26 cellular contexts compared by ENCODE assay signal in genomic region chr10:49650724-49651034, GRCh38. TPM values are rescaled to one million over a fixed set of nuclear protein-coding genes. Genes with fewer than 3 reads are reported as not detected.
DNase-seq lines count a peak whose midpoint lies in the region; ATAC-seq and TF ChIP-seq lines count a peak whose summit lies in the region.
"Had no signal": no experiment of that assay in that cellular context is flagged by ENCODE, and none has a peak within 500 bp of the region (broad histone marks: within the 10 kb centered on the region; RNA-seq: fewer than 3 reads in every experiment).

No MANE protein-coding gene starts in this region.

- H2BK20ac ChIP-seq in H9 (ENCODE audit: low read depth, low read length, poor library complexity, severe bottlenecking), result no peak overlapping the region

- WGBS in H9 (ENCODE audit: extremely low coverage, insufficient read length, low lambda C conversion rate), result no CpG with 5 or more reads among the region's 1 CpG

- H4K5ac ChIP-seq in H9 (ENCODE audit: insufficient read length, low read depth, low read length), result no peak overlapping the region

- no peaks in the 10 kb centered on the region for H3K4me1 ChIP-seq in H9 (ENCODE audit: insufficient read depth, low read length)
- H3K4me1 ChIP-seq: BE2C had no signal

- POLR2A ChIA-PET in activated naive CD8-positive, alpha-beta T cell treated with anti-CD3 and anti-CD28 coated beads, Interleukin-2, amount 10 ng/mL, durations not matched to agents 7 days and 5 days (lab: Charles Lee), result no interaction called here

- H3K4me1 Mint-ChIP-seq in activated naive CD8-positive, alpha-beta T cell treated with anti-CD3 and anti-CD28 coated beads, Interleukin-2, amount 10 ng/mL, durations not matched to agents 7 days and 5 days, result peaks cover 24% of the 10 kb centered on the region
- H3K4me1 Mint-ChIP-seq in activated naive CD8-positive, alpha-beta T cell treated with anti-CD3 and anti-CD28 coated beads for 36 hours, result peaks cover 12% of the 10 kb centered on the region
- H3K4me1 Mint-ChIP-seq in H9, result peaks cover 9 to 13% of the 10 kb centered on the region in 2 experiments
- peaks cover 34% of the 10 kb centered on the region for H3K4me1 Mint-ChIP-seq in endothelial cell (ENCODE audit: unreplicated experiment)
- peaks cover 16% of the 10 kb centered on the region for H3K4me1 Mint-ChIP-seq in stimulated activated memory B cell treated with anti-CD40 and anti-IgM and Interleukin-4, amounts not matched to agents 10 μg/mL and 1 μg/mL and 100 μg/mL, for 72 hours

- no peaks in the 10 kb centered on the region; the same call in 1 of the 2 replicates for H3K27me3 ChIP-seq in H9 (ENCODE audit: insufficient read depth, low read length)
- H3K27me3 ChIP-seq: BE2C had no signal

- H3K14ac ChIP-seq in H9 (ENCODE audit: insufficient read depth, low read length), result no peak overlapping the region; the same call in 1 of the 2 replicates

- H3K27ac Mint-ChIP-seq in activated naive CD8-positive, alpha-beta T cell treated with anti-CD3 and anti-CD28 coated beads, Interleukin-2, amount 10 ng/mL, durations not matched to agents 7 days and 5 days, result peak overlapping the region; percentile 35
- H3K27ac Mint-ChIP-seq in activated naive CD8-positive, alpha-beta T cell treated with anti-CD3 and anti-CD28 coated beads for 36 hours, result no peak overlapping the region
- H3K27ac Mint-ChIP-seq in H9 (no peak overlapping the region), endothelial cell (ENCODE audit: unreplicated experiment) (no peak overlapping the region)
- H3K27ac Mint-ChIP-seq in stimulated activated memory B cell treated with anti-CD40 and anti-IgM and Interleukin-4, amounts not matched to agents 10 μg/mL and 1 μg/mL and 100 μg/mL, for 72 hours, result peak overlapping the region; percentile 10
- H3K27ac Mint-ChIP-seq: CD4-positive, alpha-beta T cell had no signal

- ATAC-seq in activated naive CD8-positive, alpha-beta T cell treated with anti-CD3 and anti-CD28 coated beads, Interleukin-2, amount 10 ng/mL, durations not matched to agents 7 days and 5 days (ENCODE audit: low read depth), result no peak
- no peak for ATAC-seq in stimulated activated memory B cell treated with anti-CD40 and anti-IgM and Interleukin-4, amounts not matched to agents 10 μg/mL and 1 μg/mL and 100 μg/mL, for 72 hours
- ATAC-seq in left colon (no peak), HG02763 (IDR thresholded peaks at IDR 0.05; ENCODE audit: unreplicated experiment) (no peak)

- H3K9ac ChIP-seq in H9 (ENCODE audit: extremely low read depth, insufficient read length, low read length), result no peak overlapping the region

- H3K56ac ChIP-seq in H9 (ENCODE audit: insufficient read length, low read depth, low read length), result no peak overlapping the region

- H3K23ac ChIP-seq in H9 (ENCODE audit: insufficient read length, low read depth, low read length), result no peak overlapping the region

- H2BK120ac ChIP-seq in H9 (ENCODE audit: low read depth, low read length, poor library complexity, severe bottlenecking), result no peak overlapping the region

- H3K4me3 Mint-ChIP-seq in activated naive CD8-positive, alpha-beta T cell treated with anti-CD3 and anti-CD28 coated beads, Interleukin-2, amount 10 ng/mL, durations not matched to agents 7 days and 5 days, result no peak overlapping the region
- no peak overlapping the region for H3K4me3 Mint-ChIP-seq in activated naive CD8-positive, alpha-beta T cell treated with anti-CD3 and anti-CD28 coated beads for 36 hours
- H3K4me3 Mint-ChIP-seq in H9 (no peak overlapping the region), endothelial cell (ENCODE audit: unreplicated experiment) (peak overlapping the region; percentile 67)
- H3K4me3 Mint-ChIP-seq in stimulated activated memory B cell treated with anti-CD40 and anti-IgM and Interleukin-4, amounts not matched to agents 10 μg/mL and 1 μg/mL and 100 μg/mL, for 72 hours, result no peak overlapping the region
- H3K4me3 Mint-ChIP-seq: CD4-positive, alpha-beta T cell had no signal

- H4K91ac ChIP-seq in H9 (ENCODE audit: insufficient read length, low read depth, low read length), result no peak overlapping the region

- peaks cover 15% of the 10 kb centered on the region for H3K27me3 Mint-ChIP-seq in activated naive CD8-positive, alpha-beta T cell treated with anti-CD3 and anti-CD28 coated beads, Interleukin-2, amount 10 ng/mL, durations not matched to agents 7 days and 5 days
- peaks cover 3% of the 10 kb centered on the region for H3K27me3 Mint-ChIP-seq in activated naive CD8-positive, alpha-beta T cell treated with anti-CD3 and anti-CD28 coated beads for 36 hours
- H3K27me3 Mint-ChIP-seq in H9 (ENCODE audit: low read depth) (peaks cover 52% of the 10 kb centered on the region), endothelial cell (ENCODE audit: unreplicated experiment) (peaks cover 10% of the 10 kb centered on the region)
- peaks cover 54% of the 10 kb centered on the region for H3K27me3 Mint-ChIP-seq in stimulated activated memory B cell treated with anti-CD40 and anti-IgM and Interleukin-4, amounts not matched to agents 10 μg/mL and 1 μg/mL and 100 μg/mL, for 72 hours

- H4K8ac ChIP-seq in H9 (replicated peaks; ENCODE audit: insufficient read length, low read depth, low read length), result no peak overlapping the region

- H3K18ac ChIP-seq in H9 (ENCODE audit: insufficient read length, low read depth, low read length), result no peak overlapping the region

- H3K36me3 Mint-ChIP-seq in activated naive CD8-positive, alpha-beta T cell treated with anti-CD3 and anti-CD28 coated beads, Interleukin-2, amount 10 ng/mL, durations not matched to agents 7 days and 5 days, result no peaks in the 10 kb centered on the region
- no peaks in the 10 kb centered on the region for H3K36me3 Mint-ChIP-seq in activated naive CD8-positive, alpha-beta T cell treated with anti-CD3 and anti-CD28 coated beads for 36 hours
- H3K36me3 Mint-ChIP-seq in H9 (ENCODE audit: insufficient read depth in 1 of 3, low read depth in 3 of 3) (no peaks in the 10 kb centered on the region), endothelial cell (ENCODE audit: low read depth, unreplicated experiment) (no peaks in the 10 kb centered on the region)
- H3K36me3 Mint-ChIP-seq in stimulated activated memory B cell treated with anti-CD40 and anti-IgM and Interleukin-4, amounts not matched to agents 10 μg/mL and 1 μg/mL and 100 μg/mL, for 72 hours, result no peaks in the 10 kb centered on the region

- TF ChIP-seq CTCF in H9 (conservative IDR thresholded peaks at IDR 0.05), result no peak
- no peak for TF ChIP-seq CTCF in endothelial cell (IDR thresholded peaks at IDR 0.05; ENCODE audit: unreplicated experiment)

- no peaks in the 10 kb centered on the region for H4K20me1 ChIP-seq in H9 (ENCODE audit: control insufficient read depth, insufficient read depth, insufficient read length)

- H2BK5ac ChIP-seq in H9 (ENCODE audit: insufficient read length, low read length), result no peak overlapping the region

- H3K27ac ChIP-seq in H9 (ENCODE audit: insufficient read length, low read depth, low read length), result no peak overlapping the region
- H3K27ac ChIP-seq: PC-9 had no signal

- H2AFZ ChIP-seq in H9 (ENCODE audit: low read length), result no peak overlapping the region
- H2AFZ ChIP-seq: PC-9 had no signal

- no peak for DNase-seq in activated naive CD8-positive, alpha-beta T cell treated with anti-CD3 and anti-CD28 coated beads, Interleukin-2, amount 10 ng/mL, durations not matched to agents 7 days and 5 days
- DNase-seq in activated naive CD8-positive, alpha-beta T cell treated with anti-CD3 and anti-CD28 coated beads for 36 hours, result no peak
- DNase-seq in H9 (peak; percentile 22), endothelial cell (ENCODE audit: low spot score) (no peak), left colon (no peak), HCEC 1CT (no peak)
- DNase-seq: BE2C; CD4-positive, alpha-beta T cell; COR-L47; DMS 273 treated with DMSO at 0.1 percent for 48 hours; GOT3; MG63; NCI-H1048; NCI-H1417 treated with DMSO at 0.1 percent for 48 hours; NCI-H187 treated with DMSO at 0.1 percent for 48 hours; NCI-H2107; NCI-H510A; NCI-H748 treated with DMSO at 0.1 percent for 48 hours; RPMI8226; SHP77 had no signal

- H2AK5ac ChIP-seq in H9 (ENCODE audit: insufficient read length, low read length), result no peak overlapping the region

- no peak overlapping the region for H3K4ac ChIP-seq in H9 (ENCODE audit: low read depth, low read length)

- no peaks in the 10 kb centered on the region for H3K9me3 Mint-ChIP-seq in activated naive CD8-positive, alpha-beta T cell treated with anti-CD3 and anti-CD28 coated beads, Interleukin-2, amount 10 ng/mL, durations not matched to agents 7 days and 5 days
- H3K9me3 Mint-ChIP-seq in activated naive CD8-positive, alpha-beta T cell treated with anti-CD3 and anti-CD28 coated beads for 36 hours, result no peaks in the 10 kb centered on the region
- H3K9me3 Mint-ChIP-seq in H9 (no peaks in the 10 kb centered on the region), endothelial cell (ENCODE audit: unreplicated experiment) (no peaks in the 10 kb centered on the region)
- no peaks in the 10 kb centered on the region for H3K9me3 Mint-ChIP-seq in stimulated activated memory B cell treated with anti-CD40 and anti-IgM and Interleukin-4, amounts not matched to agents 10 μg/mL and 1 μg/mL and 100 μg/mL, for 72 hours
- H3K9me3 Mint-ChIP-seq: CD4-positive, alpha-beta T cell had no signal

- H3K79me1 ChIP-seq in H9 (ENCODE audit: insufficient read depth, low read depth, low read length, poor library complexity, severe bottlenecking), result no peaks in the 10 kb centered on the region

- H3K79me2 ChIP-seq in H9 (ENCODE audit: insufficient read depth, low read length), result no peaks in the 10 kb centered on the region

- H3K23me2 ChIP-seq in H9 (ENCODE audit: insufficient read length, low read depth, low read length, poor library complexity, severe bottlenecking), result no peaks in the 10 kb centered on the region

- no peak overlapping the region for H2BK15ac ChIP-seq in H9 (ENCODE audit: low read depth, low read length)

- H3K9me3 ChIP-seq in H9 (ENCODE audit: control insufficient read depth, low read depth, low read length), result no peaks in the 10 kb centered on the region
- H3K9me3 ChIP-seq: BE2C, MG63 had no signal

- no peak overlapping the region for H3K4me2 ChIP-seq in H9 (ENCODE audit: insufficient read depth, insufficient read length, low read length)
- H3K4me2 ChIP-seq: PC-9 had no signal

- no peak overlapping the region for H2BK12ac ChIP-seq in H9 (ENCODE audit: insufficient read length, low read depth, low read length)

- H3T11ph ChIP-seq in H9 (ENCODE audit: low read length), result no peak overlapping the region

- intact Hi-C loops in left colon (cut with DNase I, micrococcal nuclease), result no loop called here

RNA-seq across cellular contexts. Expression of gene C10orf53, which starts 28.8 kb away (rescaled TPM):
- not detected for total RNA-seq in activated naive CD8-positive, alpha-beta T cell treated with anti-CD3 and anti-CD28 coated beads, Interleukin-2, amount 10 ng/mL, durations not matched to agents 7 days and 5 days
- total RNA-seq in activated naive CD8-positive, alpha-beta T cell treated with anti-CD3 and anti-CD28 coated beads for 36 hours, result not detected
- total RNA-seq in H9 (2021) (not detected in 2 replicates), endothelial cell (ENCODE audit: unreplicated experiment) (not detected), left colon (not detected)
- total RNA-seq: A673; CD4-positive, alpha-beta T cell; Daoy; LHCN-M2; PC-9 had no signal

RNA-seq across cellular contexts. Expression of gene CHAT, which starts 36.8 kb away (rescaled TPM):
- not detected for total RNA-seq in activated naive CD8-positive, alpha-beta T cell treated with anti-CD3 and anti-CD28 coated beads, Interleukin-2, amount 10 ng/mL, durations not matched to agents 7 days and 5 days
- total RNA-seq in activated naive CD8-positive, alpha-beta T cell treated with anti-CD3 and anti-CD28 coated beads for 36 hours, result not detected
- total RNA-seq in H9 (2021) (not detected in 2 replicates), endothelial cell (ENCODE audit: unreplicated experiment) (0.23 TPM), left colon (under 1 TPM; 0.59 to 0.82 TPM)
- total RNA-seq: CD4-positive, alpha-beta T cell; Daoy; LHCN-M2; PC-9 had no signal

RNA-seq across cellular contexts. Expression of gene SLC18A3, which starts 40.6 kb away (rescaled TPM):
- not detected for total RNA-seq in activated naive CD8-positive, alpha-beta T cell treated with anti-CD3 and anti-CD28 coated beads, Interleukin-2, amount 10 ng/mL, durations not matched to agents 7 days and 5 days
- total RNA-seq in activated naive CD8-positive, alpha-beta T cell treated with anti-CD3 and anti-CD28 coated beads for 36 hours, result not detected
- total RNA-seq in H9 (2021) (not detected in 2 replicates), endothelial cell (ENCODE audit: unreplicated experiment) (0.72 TPM), left colon (under 1 TPM; 0.12 to 0.14 TPM)
- total RNA-seq: CD4-positive, alpha-beta T cell; Daoy; LHCN-M2; PC-9 had no signal

Comparison
In these comparisons a context has a peak if more than half of its experiments do, and no peak if none do; other contexts are left out.
1. H3K27ac Mint-ChIP-seq: peak in activated naive CD8-positive, alpha-beta T cell treated with anti-CD3 and anti-CD28 coated beads, Interleukin-2, amount 10 ng/mL, durations not matched to agents 7 days and 5 days (single experiment) and stimulated activated memory B cell treated with anti-CD40 and anti-IgM and Interleukin-4, amounts not matched to agents 10 μg/mL and 1 μg/mL and 100 μg/mL, for 72 hours (single experiment); none in activated naive CD8-positive, alpha-beta T cell treated with anti-CD3 and anti-CD28 coated beads for 36 hours (single experiment), H9 (0 of 3) and endothelial cell (single experiment).